13 cellular contexts compared by ENCODE assay signal in genomic region chr20:50563133-50563944, GRCh38. TPM values are rescaled to one million over a fixed set of nuclear protein-coding genes. Genes with fewer than 3 reads are reported as not detected.
DNase-seq lines count a peak whose midpoint lies in the region; ATAC-seq, FAIRE-seq and TF ChIP-seq lines count a peak whose summit lies in the region.
"Had no signal": no experiment of that assay in that cellular context is flagged by ENCODE, and none has a peak within 500 bp of the region (broad histone marks: within the 10 kb centered on the region; RNA-seq: fewer than 3 reads in every experiment).

No MANE protein-coding gene starts in this region.

- H3K9ac ChIP-seq in GM12878 (ENCODE audit: control insufficient read depth, insufficient read depth, low read length) (no peak overlapping the region), smooth muscle cell (ENCODE audit: low read depth) (no peak overlapping the region)

- no peak for TF ChIP-seq RAD21 in GM12878 (IDR thresholded peaks at IDR 0.05; ENCODE audit: insufficient read depth, low read depth, low read length)

- TF ChIP-seq CTCF in GM12878 (IDR thresholded peaks at IDR 0.05 in 2 of 3, conservative IDR thresholded peaks at IDR 0.05 in 1 of 3; ENCODE audit: control insufficient read depth in 2 of 3, extremely low read depth in 1 of 3, insufficient read depth in 1 of 3, low read depth in 3 of 3, low read length in 3 of 3): no peak
- TF ChIP-seq CTCF in smooth muscle cell (IDR thresholded peaks at IDR 0.05; ENCODE audit: borderline replicate concordance, insufficient read depth, poor library complexity, severe bottlenecking): no peak
- TF ChIP-seq CTCF in ascending aorta (IDR thresholded peaks at IDR 0.05): no peak

- no peak for ATAC-seq in activated T-cell treated with anti-CD3 and anti-CD28 coated beads, Interleukin-2, amount 50 U/mL, for 4 hours
- ATAC-seq in GM12878 (peak; percentile 39; the same call in 1 of the 3 replicates), HG03196 (IDR thresholded peaks at IDR 0.05; ENCODE audit: unreplicated experiment) (no peak), HG03139 (IDR thresholded peaks at IDR 0.05; ENCODE audit: unreplicated experiment) (no peak)

- no peaks in the 10 kb centered on the region for H4K20me1 ChIP-seq in GM12878 (ENCODE audit: control insufficient read depth, insufficient read depth)
- H4K20me1 ChIP-seq in smooth muscle cell (ENCODE audit: low read depth): peaks cover 33% of the 10 kb centered on the region

- no peaks in the 10 kb centered on the region for H3K9me3 ChIP-seq in GM12878 (replicated peaks; ENCODE audit: control insufficient read depth, insufficient read depth, low read length)
- H3K9me3 ChIP-seq in smooth muscle cell (replicated peaks; ENCODE audit: low read depth): no peaks in the 10 kb centered on the region
- H3K9me3 ChIP-seq in ascending aorta: no peaks in the 10 kb centered on the region
- H3K9me3 ChIP-seq: BE2C, colonic mucosa had no signal

- RAD21 ChIA-PET in GM12878 (lab: Charles Lee; ENCODE audit: unreplicated experiment): interaction anchor here (1.0 to 1.2 kb wide), 2 partner anchors 25 to 50 kb away, joined by 3 read pairs; no protein-coding TSS in a partner anchor

- SMC1A ChIA-PET in GM12878 (lab: Charles Lee; ENCODE audit: uncharacterized antibody, unreplicated experiment): interaction anchor here (73.1 kb wide), 1 partner anchor 54 kb away, joined by 2799 read pairs; the partner anchor contains the start of gene PTPN1

- H3K4me3 ChIP-seq in GM12878: no peak overlapping the region
- no peak overlapping the region for H3K4me3 ChIP-seq in smooth muscle cell
- no peak overlapping the region for H3K4me3 ChIP-seq in ascending aorta
- H3K4me3 ChIP-seq: colonic mucosa had no signal

- intact Hi-C loops in GM12878 (cut with micrococcal nuclease; ENCODE audit: unreplicated experiment): no loop called here
- intact Hi-C loops in ascending aorta (cut with DNase I): loop anchor here (1.0 kb wide), 1 partner anchor 9 kb away; no protein-coding TSS in a partner anchor

- TF ChIP-seq POLR2A in GM12878 (IDR thresholded peaks at IDR 0.05; ENCODE audit: low read depth, low read length): no peak

- H3K27me3 Mint-ChIP-seq in activated T-cell treated with anti-CD3 and anti-CD28 coated beads, Interleukin-2, amount 50 U/mL, for 4 hours (ENCODE audit: low read depth): no peaks in the 10 kb centered on the region

- no TSS peak for BruUV-seq in GM12878 (replicated peaks; lab: Mats Ljungman, UMichigan)

- TF ChIP-seq EP300 in GM12878 (IDR thresholded peaks at IDR 0.05; ENCODE audit: borderline replicate concordance in 1 of 2, control insufficient read depth in 1 of 2, low read depth in 2 of 2, low read length in 2 of 2): no peak

- no peak for DNase-seq in activated T-cell treated with anti-CD3 and anti-CD28 coated beads, Interleukin-2, amount 50 U/mL, for 4 hours
- DNase-seq in activated T-cell treated with anti-CD3 and anti-CD28 coated beads for 4 hours: no peak
- peak; percentile 99 for DNase-seq in NCI-H345 (lab: John Stamatoyannopoulos, UW)
- DNase-seq in GM12878 (ENCODE audit: low read depth, low spot score): no peak
- no peak for DNase-seq in smooth muscle cell (lab: John Stamatoyannopoulos, UW; ENCODE audit: unreplicated experiment)
- no peak for DNase-seq in ascending aorta (ENCODE audit: low spot score in 2 of 2)
- DNase-seq: BE2C; colonic mucosa; H7; stimulated activated CD4-positive, alpha-beta T cell treated with anti-CD3 and anti-CD28 coated beads, Interleukin-4, amount 100 ng/mL, for 1 hour; T-helper 9 cell had no signal

- peaks cover 82% of the 10 kb centered on the region for H3K4me1 Mint-ChIP-seq in activated T-cell treated with anti-CD3 and anti-CD28 coated beads, Interleukin-2, amount 50 U/mL, for 4 hours (ENCODE audit: low read depth)

- CTCF ChIA-PET in GM12878 (lab: Yijun Ruan, JAX): interaction anchor here (0.8 to 2.6 kb wide), 5 partner anchors 10 to 394 kb away, joined by 3 to 7 read pairs (median 4); no protein-coding TSS in a partner anchor

- no peaks in the 10 kb centered on the region for H3K9me3 Mint-ChIP-seq in activated T-cell treated with anti-CD3 and anti-CD28 coated beads, Interleukin-2, amount 50 U/mL, for 4 hours

- no peak for FAIRE-seq in GM12878 (lab: Jason Lieb, UNC)

- H3K36me3 ChIP-seq in GM12878 (ENCODE audit: control insufficient read depth in 2 of 2, insufficient read depth in 2 of 2, low read length in 1 of 2) (peaks cover 17 to 38% of the 10 kb centered on the region in 2 experiments), smooth muscle cell (ENCODE audit: low read depth) (no peaks in the 10 kb centered on the region), ascending aorta (peaks cover 3 to 24% of the 10 kb centered on the region in 2 donors)
- H3K36me3 ChIP-seq: colonic mucosa had no signal

- no peaks in the 10 kb centered on the region for H3K27me3 ChIP-seq in GM12878 (replicated peaks in 1 of 2; ENCODE audit: control insufficient read depth in 2 of 2, insufficient read depth in 2 of 2, low read length in 1 of 2)
- H3K27me3 ChIP-seq in smooth muscle cell (ENCODE audit: low read depth): no peaks in the 10 kb centered on the region
- H3K27me3 ChIP-seq in ascending aorta: no peaks in the 10 kb centered on the region
- H3K27me3 ChIP-seq: BE2C, colonic mucosa had no signal

- H3K4me1 ChIP-seq in GM12878 (ENCODE audit: control insufficient read depth, insufficient read depth, low read length) (peaks cover 7% of the 10 kb centered on the region), smooth muscle cell (ENCODE audit: low read depth) (peaks cover 20% of the 10 kb centered on the region), ascending aorta (peaks cover 10 to 25% of the 10 kb centered on the region in 2 donors)
- H3K4me1 ChIP-seq: BE2C, colonic mucosa had no signal

- H3K27ac ChIP-seq in GM12878 (ENCODE audit: control insufficient read depth, insufficient read depth): no peak overlapping the region
- peak overlapping the region; percentile 98 for H3K27ac ChIP-seq in smooth muscle cell (ENCODE audit: low read depth)
- no peak overlapping the region for H3K27ac ChIP-seq in ascending aorta
- H3K27ac ChIP-seq: colonic mucosa had no signal

- H3K4me2 ChIP-seq in GM12878 (ENCODE audit: control insufficient read depth, insufficient read depth) (no peak overlapping the region), smooth muscle cell (no peak overlapping the region)

- H3K79me2 ChIP-seq in GM12878 (ENCODE audit: control insufficient read depth, insufficient read depth, low read length) (peaks cover 30% of the 10 kb centered on the region), smooth muscle cell (ENCODE audit: low read depth) (peaks cover 48% of the 10 kb centered on the region)

- peaks cover 20% of the 10 kb centered on the region for H3F3A ChIP-seq in smooth muscle cell (ENCODE audit: low read depth)

- in situ Hi-C loops in GM12878 (cut with MboI): no loop called here

- POLR2A ChIA-PET in GM12878 (lab: Charles Lee): interaction anchor here (0.9 to 1.5 kb wide), 2 partner anchors 12 to 15 kb away, joined by 3 read pairs; no protein-coding TSS in a partner anchor

- peak overlapping the region; percentile 29 for H3K4me3 Mint-ChIP-seq in activated T-cell treated with anti-CD3 and anti-CD28 coated beads, Interleukin-2, amount 50 U/mL, for 4 hours

- peaks cover 53% of the 10 kb centered on the region for H3K36me3 Mint-ChIP-seq in activated T-cell treated with anti-CD3 and anti-CD28 coated beads, Interleukin-2, amount 50 U/mL, for 4 hours (ENCODE audit: insufficient read depth)

- 76% methylated on average over 3 of the region's 3 CpGs for WGBS in GM12878 (ENCODE audit: insufficient coverage, insufficient replicate concordance, low lambda C conversion rate, missing lambda C conversion rate)
- WGBS in smooth muscle cell (ENCODE audit: low lambda C conversion rate): 80% methylated on average over 3 of the region's 3 CpGs

- H2AFZ ChIP-seq in GM12878 (ENCODE audit: control insufficient read depth, low read depth, low read length) (no peak overlapping the region), smooth muscle cell (ENCODE audit: low read depth) (no peak overlapping the region)

TF ChIP-seq in GM12878, 131 proteins besides CTCF, POLR2A, EP300 and RAD21 (continues in another document):
- TF ChIP-seq E2F4 (IDR thresholded peaks at IDR 0.05; ENCODE audit: low read depth, low read length): no peak
- TF ChIP-seq SMAD1 (IDR thresholded peaks at IDR 0.05; ENCODE audit: low read depth, partially characterized antibody): no peak
- no peak for TF ChIP-seq IKZF2 (IDR thresholded peaks at IDR 0.05)
- no peak for TF ChIP-seq YY1 (IDR thresholded peaks at IDR 0.05; ENCODE audit: low read depth, low read length)
- TF ChIP-seq ZNF217 (IDR thresholded peaks at IDR 0.05): no peak

RNA-seq across cellular contexts. Expression of gene PTPN1, which starts 53.2 kb away (rescaled TPM):
- total RNA-seq in activated T-cell treated with anti-CD3 and anti-CD28 coated beads, Interleukin-2, amount 50 U/mL, for 4 hours: 10 to 100 TPM; 72.0 to 87.9 (median 72.3) TPM
- total RNA-seq in GM12878 (2013; cell fraction: nucleolus; rRNA removed): 69.6 and 70.9 TPM in 2 replicates
- total RNA-seq in GM12878 (2014; rRNA removed): 61.1 and 66.4 TPM in 2 replicates
- total RNA-seq in GM12878 (2014; rRNA removed; fragmentation: Illumina TruSeq; extraction: Trizol): 45.9 and 47.0 TPM in 2 replicates
- total RNA-seq in GM12878 (2021): 72.8 and 74.7 TPM in 2 replicates
- 32.2 TPM for polyA plus RNA-seq in GM12878 (2011; ENCODE audit: low read depth)
- 33.1 and 40.4 TPM in 2 replicates for polyA plus RNA-seq in GM12878 (2011; rRNA removed)
- polyA plus RNA-seq in GM12878 (2011; cell fraction: cytosol; rRNA removed): 37.7 and 41.0 TPM in 2 replicates
- 52.3 and 57.0 TPM in 2 replicates for polyA plus RNA-seq in GM12878 (2011; cell fraction: nucleus; rRNA removed)
- polyA plus RNA-seq in GM12878 (2012): 49.6 and 58.1 TPM in 2 replicates
- 66.7 and 72.2 TPM in 2 replicates for polyA plus RNA-seq in GM12878 (2014; fragmentation: Illumina TruSeq; extraction: Trizol)
- 10 to 100 TPM; 15.9 to 20.2 TPM for polyA plus RNA-seq in GM12878 (2014; fragmentation: Nextera tagmentation; extraction: Ambion mirVana)
- polyA plus RNA-seq in GM12878 (2014; rRNA removed): 57.6 and 57.8 TPM in 2 replicates
- 10 to 100 TPM; 37.7 to 40.8 TPM for polyA plus RNA-seq in GM12878 (2016; fragmentation: Nextera tagmentation; extraction: Ambion mirVana)
- 29.8 and 31.8 TPM in 2 replicates for polyA minus RNA-seq in GM12878 (2011; rRNA and poly(A)+ RNA removed)
- 12.2 and 13.9 TPM in 2 replicates for polyA minus RNA-seq in GM12878 (2011; cell fraction: cytosol; rRNA and poly(A)+ RNA removed)
- polyA minus RNA-seq in GM12878 (2011; cell fraction: nucleus; rRNA and poly(A)+ RNA removed): 10.9 and 16.2 TPM in 2 replicates
- 28.9 and 35.6 TPM in 2 replicates for total RNA-seq in smooth muscle cell
- polyA plus RNA-seq in smooth muscle cell: 16.1 and 19.4 TPM in 2 replicates
- 30.2 TPM for total RNA-seq in ascending aorta
